ENCODE assay signal across 8 cellular contexts in genomic region chr16:30052671-30053372, GRCh38. TPM values are rescaled to one million over a fixed set of nuclear protein-coding genes. Genes with fewer than 3 reads are reported as not detected.
DNase-seq lines count a peak whose midpoint lies in the region; TF ChIP-seq lines count a peak whose summit lies in the region.

No MANE protein-coding gene starts in this region.

- DNase-seq in AG08396 (ENCODE audit: low spot score) (peak; percentile 95), HUDEP-2 (lab: John Stamatoyannopoulos, UW; ENCODE audit: unreplicated experiment in 76 of 76) (peak in 74 of 76 experiments; percentile 50 to 95 (median 88)), mesenteric fat pad (ENCODE audit: low spot score) (peak; percentile 98)
- DNase-seq in NK-92 treated with Interleukin-12 subunit alpha and Interleukin-12 subunit beta, amount 100 ng/mL, for 24 hours (lab: John Stamatoyannopoulos, UW): peak; percentile 91
- DNase-seq in activated CD8-positive, alpha-beta memory T cell treated with anti-CD3 and anti-CD28 coated beads for 48 hours (ENCODE audit: low read depth in 2 of 3, low spot score in 2 of 3): peak; percentile 81 to 97 (median 95)
- peak; percentile 78 for DNase-seq in stimulated activated CD8-positive, alpha-beta memory T cell treated with anti-CD3 and anti-CD28 coated beads, Interleukin-12 subunit alpha, Interleukin-12 subunit beta, amount 100 ng/mL, for 24 hours (ENCODE audit: extremely low read depth)

- H3K36me3 ChIP-seq in endocrine pancreas (ENCODE audit: control insufficient read depth, insufficient read depth, low read length): no peaks in the 10 kb centered on the region

- H3K4me3 ChIP-seq in endocrine pancreas (ENCODE audit: control insufficient read depth, insufficient read depth, low read length): no peak overlapping the region

- H3K9me3 ChIP-seq in endocrine pancreas (ENCODE audit: control insufficient read depth, low read length): no peaks in the 10 kb centered on the region

- H3K4me1 ChIP-seq in endocrine pancreas (ENCODE audit: control insufficient read depth, insufficient read depth, low read length): no peaks in the 10 kb centered on the region

- peak; percentile 53 for TF ChIP-seq POLR2A in GM19193 (IDR thresholded peaks at IDR 0.05; ENCODE audit: extremely low read depth, insufficient read depth, insufficient read length)

- H3K27me3 ChIP-seq in endocrine pancreas (ENCODE audit: control insufficient read depth, insufficient read depth, low read length): no peaks in the 10 kb centered on the region

- peak overlapping the region; percentile 51 for H3K9ac ChIP-seq in endocrine pancreas (ENCODE audit: control insufficient read depth, insufficient read depth, low read length)

RNA-seq across cellular contexts. Expression of gene ALDOA, which starts 12.7 kb away (rescaled TPM):
- 1,236 TPM for total RNA-seq in mesenteric fat pad

RNA-seq across cellular contexts. Expression of gene TLCD3B, which starts 21.8 kb away (rescaled TPM):
- total RNA-seq in mesenteric fat pad: not detected

RNA-seq across cellular contexts. Expression of gene PPP4C, which starts 23.0 kb away (rescaled TPM):
- total RNA-seq in mesenteric fat pad: 81.1 TPM

RNA-seq across cellular contexts. Expression of gene C16orf92, which starts 29.8 kb away (rescaled TPM):
- not detected for total RNA-seq in mesenteric fat pad

RNA-seq across cellular contexts. Expression of gene TBX6, which starts 38.9 kb away (rescaled TPM):
- 0.67 TPM for total RNA-seq in mesenteric fat pad
